ENCODE assay signal across 8 cellular contexts in genomic region chr7:138460649-138461607, GRCh38. TPM values are rescaled to one million over a fixed set of nuclear protein-coding genes. Genes with fewer than 3 reads are reported as not detected.
A peak's percentile ranks its signal among the peaks of the same experiment; 100 is the strongest.
DNase-seq lines count a peak whose midpoint lies in the region; ATAC-seq and TF ChIP-seq lines count a peak whose summit lies in the region.

No MANE protein-coding gene starts in this region.

- H3K4me1 Mint-ChIP-seq in effector memory CD8-positive, alpha-beta T cell (ENCODE audit: low read depth in 2 of 2): peaks cover 18 to 30% of the 10 kb centered on the region in 2 donors
- peaks cover 31% of the 10 kb centered on the region for H3K4me1 Mint-ChIP-seq in mesothelial cell of epicardium

- H3K27ac Mint-ChIP-seq in effector memory CD8-positive, alpha-beta T cell: peak overlapping the region; percentile 78 to 87
- peak overlapping the region; percentile 95 for H3K27ac Mint-ChIP-seq in mesothelial cell of epicardium

- peak overlapping the region; percentile 94 to 95 for H3K4me3 Mint-ChIP-seq in effector memory CD8-positive, alpha-beta T cell
- H3K4me3 Mint-ChIP-seq in mesothelial cell of epicardium: peak overlapping the region; percentile 91

- DNase-seq in BE2C (peak; percentile 88), NCI-H748 (lab: John Stamatoyannopoulos, UW; ENCODE audit: unreplicated experiment) (peak; percentile 86), mesothelial cell of epicardium (ENCODE audit: low spot score in 2 of 2, unreplicated experiment in 2 of 2) (peak; percentile 38 to 66)
- DNase-seq in activated CD8-positive, alpha-beta memory T cell treated with anti-CD3 and anti-CD28 coated beads for 48 hours (ENCODE audit: low read depth in 2 of 3, low spot score in 2 of 3): peak in 2 of 3 experiments; percentile 22 to 29
- peak; percentile 27 to 35 (median 30) for DNase-seq in effector memory CD8-positive, alpha-beta T cell
- DNase-seq in stimulated activated CD8-positive, alpha-beta memory T cell treated with anti-CD3 and anti-CD28 coated beads, Interleukin-15, amount 100 ng/mL, for 48 hours (ENCODE audit: low read depth in 2 of 2): peak; percentile 43 to 46

- H3K9me3 ChIP-seq in BE2C: no peaks in the 10 kb centered on the region

- H3K4me3 ChIP-seq in BE2C (ENCODE audit: low read depth, low read length): peak overlapping the region; percentile 85

- no peaks in the 10 kb centered on the region for H3K4me1 ChIP-seq in BE2C

- no peak for TF ChIP-seq CTCF in BE2C (IDR thresholded peaks at IDR 0.05; ENCODE audit: low read depth, low read length)
- TF ChIP-seq CTCF in mesothelial cell of epicardium (IDR thresholded peaks at IDR 0.05; ENCODE audit: unreplicated experiment): no peak

- H3K27me3 ChIP-seq in BE2C: no peaks in the 10 kb centered on the region

- no peaks in the 10 kb centered on the region for H3K27me3 Mint-ChIP-seq in effector memory CD8-positive, alpha-beta T cell
- H3K27me3 Mint-ChIP-seq in mesothelial cell of epicardium (ENCODE audit: low read depth): no peaks in the 10 kb centered on the region

- peak; percentile 35 for ATAC-seq in GM19023 (IDR thresholded peaks at IDR 0.05; ENCODE audit: unreplicated experiment)
- peak; percentile 33 for ATAC-seq in HG03175 (IDR thresholded peaks at IDR 0.05; ENCODE audit: unreplicated experiment)
- ATAC-seq in effector memory CD8-positive, alpha-beta T cell (replicated peaks): peak; percentile 11

- H3K36me3 ChIP-seq in BE2C: peaks cover 20% of the 10 kb centered on the region

- H3K9me3 Mint-ChIP-seq in effector memory CD8-positive, alpha-beta T cell: no peaks in the 10 kb centered on the region
- H3K9me3 Mint-ChIP-seq in mesothelial cell of epicardium: no peaks in the 10 kb centered on the region

- H3K36me3 Mint-ChIP-seq in effector memory CD8-positive, alpha-beta T cell (ENCODE audit: insufficient read depth): peaks cover 11% of the 10 kb centered on the region
- peaks cover 7% of the 10 kb centered on the region for H3K36me3 Mint-ChIP-seq in mesothelial cell of epicardium

RNA-seq across cellular contexts. Expression of gene TRIM24, which starts 0.9 kb away (rescaled TPM):
- 29.1 TPM for polyA plus RNA-seq in BE2C (2012; ENCODE audit: insufficient read depth, insufficient read length, low read depth)
- 85.3 to 89.3 TPM (median 86.6 TPM) in 3 replicates for total RNA-seq in mesothelial cell of epicardium

Comparison
In these comparisons a context has a peak if more than half of its experiments do, and no peak if none do; other contexts are left out.
1. Peak in every context shown above with its lines: DNase-seq, ATAC-seq and H3K4me3 ChIP-seq.
2. DNase-seq: peak in every context shown above with its lines; median percentile 88 in BE2C; 86 in NCI-H748; 52 in mesothelial cell of epicardium; 44 in stimulated activated CD8-positive, alpha-beta memory T cell treated with anti-CD3 and anti-CD28 coated beads, Interleukin-15, amount 100 ng/mL, for 48 hours; 30 in effector memory CD8-positive, alpha-beta T cell; 26 in activated CD8-positive, alpha-beta memory T cell treated with anti-CD3 and anti-CD28 coated beads for 48 hours.